18 cellular contexts compared by ENCODE assay signal in the genomic region with DNA sequence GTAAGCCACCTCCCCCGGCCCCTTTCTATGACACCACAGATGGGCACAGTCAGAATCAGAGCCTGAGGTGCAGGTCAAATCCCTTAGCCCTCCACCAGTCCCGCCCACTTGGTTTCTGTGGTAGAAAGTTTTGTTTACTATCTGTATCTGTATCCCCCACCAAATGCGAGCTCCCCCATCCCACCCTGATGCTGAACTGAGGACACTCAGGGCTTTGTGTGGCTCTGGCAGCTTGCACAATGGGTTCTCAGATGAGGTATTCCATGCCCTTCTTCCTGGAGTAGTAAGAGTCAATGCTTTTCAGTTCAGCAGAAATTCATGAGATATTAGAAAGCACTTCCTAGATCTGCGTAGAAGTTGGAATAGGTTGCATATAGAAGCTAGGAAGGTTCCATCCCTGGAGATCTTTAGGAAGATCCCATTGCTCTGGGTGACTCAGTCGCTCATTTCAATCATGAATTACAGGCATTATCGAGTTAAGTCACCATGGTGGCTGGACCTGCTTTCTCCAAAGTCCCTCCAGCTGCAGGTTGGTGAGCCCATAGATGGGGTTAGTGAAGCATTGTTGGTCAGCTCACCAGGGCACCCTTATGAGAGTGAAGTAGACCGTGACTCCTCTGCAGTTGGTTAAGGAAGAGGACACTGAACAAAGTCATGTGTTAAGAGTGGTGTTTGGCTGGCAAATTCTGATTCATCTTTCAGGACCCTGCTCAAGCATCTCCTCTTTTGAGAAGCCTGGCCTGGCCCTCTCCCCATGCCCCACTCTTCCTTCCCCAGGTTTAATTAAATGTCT. TPM values are rescaled to one million over a fixed set of nuclear protein-coding genes. Genes with fewer than 3 reads are reported as not detected.
"Had no signal": no experiment of that assay in that cellular context is flagged by ENCODE, and none has a peak within 500 bp of the region (broad histone marks: within the 10 kb centered on the region; RNA-seq: fewer than 3 reads in every experiment).

No MANE protein-coding gene starts in this region.

- H3K27ac ChIP-seq: ascending aorta, breast epithelium, right atrium auricular region, VCaP had no signal

- H3K27me3 ChIP-seq: ascending aorta, breast epithelium, right atrium auricular region had no signal

- ATAC-seq: esophagus mucosa; left cardiac atrium; stimulated activated naive CD8-positive, alpha-beta T cell treated with anti-CD3 and anti-CD28 coated beads, Interleukin-15, amount 100 ng/mL, for 72 hours; T-helper 17 cell had no signal

- H3K4me3 ChIP-seq: ascending aorta, breast epithelium, right atrium auricular region had no signal

- DNase-seq: activated CD4-positive, alpha-beta T cell treated with anti-CD3 and anti-CD28 coated beads, Interleukin-2, amount 50 U/mL, for 1 hour; activated CD4-positive, CD25-positive, alpha-beta regulatory T cell treated with anti-CD3 and anti-CD28 coated beads, Interleukin-2, amount 50 U/mL, for 72 hours; activated CD8-positive, alpha-beta memory T cell treated with anti-CD3 and anti-CD28 coated beads for 24 hours; activated CD8-positive, alpha-beta memory T cell treated with anti-CD3 and anti-CD28 coated beads, Interleukin-2, amount 50 U/mL, for 48 hours; activated gamma-delta T cell; activated T-cell treated with anti-CD3 and anti-CD28 coated beads, Interleukin-2, amount 50 U/mL, for 48 hours; cerebellar nuclear complex; effector CD4-positive, alpha-beta T cell; left cardiac atrium; occipital lobe; stimulated activated naive CD8-positive, alpha-beta T cell treated with anti-CD3 and anti-CD28 coated beads, Interleukin-15, amount 100 ng/mL, for 72 hours; T-helper 17 cell had no signal

- H3K36me3 ChIP-seq: ascending aorta, breast epithelium, right atrium auricular region had no signal

- H3K9me3 ChIP-seq: ascending aorta, breast epithelium, right atrium auricular region had no signal

RNA-seq across cellular contexts. Expression of gene KCNIP1, which starts 10.6 kb away (rescaled TPM):
- total RNA-seq: ascending aorta, esophagus mucosa, left cardiac atrium, lower leg skin, right atrium auricular region, T-helper 17 cell had no signal
